In genomic region chr6:4805553-4806307, GRCh38 we compare ENCODE assay signal across 8 cellular contexts. TPM values are rescaled to one million over a fixed set of nuclear protein-coding genes. Genes with fewer than 3 reads are reported as not detected.
A peak's percentile ranks its signal among the peaks of the same experiment; 100 is the strongest.
DNase-seq lines count a peak whose midpoint lies in the region; ATAC-seq and TF ChIP-seq lines count a peak whose summit lies in the region.

No MANE protein-coding gene starts in this region.

- H3K4me1 ChIP-seq in HEK293 (ENCODE audit: control insufficient read depth, insufficient read depth, low read length) (peaks cover 10% of the 10 kb centered on the region), OCI-LY7 (ENCODE audit: insufficient read depth, low read length, poor library complexity, severe bottlenecking) (peaks cover 31% of the 10 kb centered on the region)

- H3K4me3 ChIP-seq in HEK293 (ENCODE audit: low read depth, low read length) (no peak overlapping the region), OCI-LY7 (ENCODE audit: low read depth, low read length, poor library complexity, severe bottlenecking) (no peak overlapping the region)

- H3K36me3 Mint-ChIP-seq in effector memory CD8-positive, alpha-beta T cell (ENCODE audit: insufficient read depth), result no peaks in the 10 kb centered on the region
- peaks cover 27% of the 10 kb centered on the region for H3K36me3 Mint-ChIP-seq in mesothelial cell of epicardium

- DNase-seq in D341Med (ENCODE audit: low spot score) (peak; percentile 92), OCI-LY7 (ENCODE audit: low spot score) (peak; percentile 22), mesothelial cell of epicardium (ENCODE audit: low spot score in 2 of 2, unreplicated experiment in 2 of 2) (peak in 1 of 2 experiments; percentile 43)
- DNase-seq in effector memory CD8-positive, alpha-beta T cell, result peak in 2 of 3 experiments; percentile 6 to 15

- H3K27me3 Mint-ChIP-seq in effector memory CD8-positive, alpha-beta T cell, result no peaks in the 10 kb centered on the region
- no peaks in the 10 kb centered on the region for H3K27me3 Mint-ChIP-seq in mesothelial cell of epicardium (ENCODE audit: low read depth)

- no peak overlapping the region for H3K4me2 ChIP-seq in OCI-LY7 (ENCODE audit: low read length)

- H3K79me2 ChIP-seq in OCI-LY7 (ENCODE audit: insufficient read depth, low read depth, low read length), result peaks cover 81% of the 10 kb centered on the region

- intact Hi-C loops in OCI-LY7 (cut with micrococcal nuclease; ENCODE audit: unreplicated experiment), result no loop called here

- no peak overlapping the region for H2AFZ ChIP-seq in OCI-LY7 (ENCODE audit: low read length)

- CTCF ChIA-PET in HEK293 (lab: Yijun Ruan, JAX), result interaction anchor here (0.6 to 3.2 kb wide), 8 partner anchors 9 to 32 kb away, joined by 3 to 10 read pairs (median 4); no protein-coding TSS in a partner anchor
- CTCF ChIA-PET in OCI-LY7 (lab: Charles Lee; ENCODE audit: unreplicated experiment), result no interaction called here

- no peaks in the 10 kb centered on the region for H3K9me3 ChIP-seq in HEK293 (ENCODE audit: control insufficient read depth, insufficient read depth, low read depth, low read length)
- peaks cover 8% of the 10 kb centered on the region for H3K9me3 ChIP-seq in OCI-LY7 (ENCODE audit: low read length)

- H3K9me2 ChIP-seq in OCI-LY7 (ENCODE audit: insufficient read depth, low read length), result no peaks in the 10 kb centered on the region

- H3K4me3 Mint-ChIP-seq in effector memory CD8-positive, alpha-beta T cell, result no peak overlapping the region
- H3K4me3 Mint-ChIP-seq in mesothelial cell of epicardium, result no peak overlapping the region

- BruUV-seq in OCI-LY7 (replicated peaks; lab: Mats Ljungman, UMichigan), result no TSS peak

- ATAC-seq in effector memory CD8-positive, alpha-beta T cell (replicated peaks), result peak; percentile 35
- ATAC-seq in GM21381 (IDR thresholded peaks at IDR 0.05; ENCODE audit: unreplicated experiment) (no peak), GM18867 (IDR thresholded peaks at IDR 0.05; ENCODE audit: unreplicated experiment) (no peak), HG02885 (IDR thresholded peaks at IDR 0.05; ENCODE audit: poor library complexity, unreplicated experiment) (no peak)

- POLR2A ChIA-PET in HEK293 (lab: Yijun Ruan, JAX), result no interaction called here
- POLR2A ChIA-PET in OCI-LY7 (lab: Charles Lee), result interaction anchor here (4.5 kb wide), 1 partner anchor 9 kb away, joined by 19 read pairs; no protein-coding TSS in a partner anchor

- H3K9me3 Mint-ChIP-seq in effector memory CD8-positive, alpha-beta T cell, result no peaks in the 10 kb centered on the region
- peaks cover 28% of the 10 kb centered on the region for H3K9me3 Mint-ChIP-seq in mesothelial cell of epicardium

- peaks cover 65 to 87% of the 10 kb centered on the region in 2 donors for H3K4me1 Mint-ChIP-seq in effector memory CD8-positive, alpha-beta T cell (ENCODE audit: low read depth in 2 of 2)
- peaks cover 35% of the 10 kb centered on the region for H3K4me1 Mint-ChIP-seq in mesothelial cell of epicardium

- TF ChIP-seq CTCF in HEK293 (tag by site-specific recombination; IDR thresholded peaks at IDR 0.05), result peak; percentile 72
- TF ChIP-seq CTCF in OCI-LY7 (conservative IDR thresholded peaks at IDR 0.05; ENCODE audit: low read length), result peak; percentile 75
- no peak for TF ChIP-seq CTCF in mesothelial cell of epicardium (IDR thresholded peaks at IDR 0.05; ENCODE audit: unreplicated experiment)

- no peak overlapping the region for H3K27ac ChIP-seq in HEK293 (ENCODE audit: extremely low read depth, low read depth, low read length)
- H3K27ac ChIP-seq in OCI-LY7 (ENCODE audit: low read depth, low read length, poor library complexity, severe bottlenecking), result no peak overlapping the region

- H3K36me3 ChIP-seq in HEK293 (ENCODE audit: control insufficient read depth in 2 of 2, insufficient read depth in 1 of 2, low read length in 2 of 2) (no peaks in the 10 kb centered on the region), OCI-LY7 (ENCODE audit: insufficient read depth, low read length) (no peaks in the 10 kb centered on the region)

- H3K27ac Mint-ChIP-seq in effector memory CD8-positive, alpha-beta T cell, result peak overlapping the region in 1 of 2 donors; percentile 22
- peak overlapping the region; percentile 55 for H3K27ac Mint-ChIP-seq in mesothelial cell of epicardium

- H4K20me1 ChIP-seq in OCI-LY7 (ENCODE audit: insufficient read depth, low read length), result peaks cover 41% of the 10 kb centered on the region

TF ChIP-seq in HEK293, 187 proteins besides CTCF, POLR2A, EP300 and RAD21:
- TF ChIP-seq ZNF670 (tag by site-specific recombination; IDR thresholded peaks at IDR 0.05; ENCODE audit: low read depth) (no peak), ZNF146 (tag by site-specific recombination; IDR thresholded peaks at IDR 0.05) (0 out of 2 replicates have a peak, but pooled peaks have one; percentile 12), ZNF341 (tag by site-specific recombination; IDR thresholded peaks at IDR 0.05; ENCODE audit: low read depth) (peak; percentile 24; the same call in 1 of the 2 replicates), ZNF292 (tag by site-specific recombination; IDR thresholded peaks at IDR 0.05; ENCODE audit: borderline replicate concordance, low read depth) (no peak), GLI4 (tag by site-specific recombination; IDR thresholded peaks at IDR 0.05) (0 out of 2 replicates have a peak, but pooled peaks have one; percentile 74), ZNF558 (tag by site-specific recombination; IDR thresholded peaks at IDR 0.05) (no peak), ZIC2 (tag by site-specific recombination; IDR thresholded peaks at IDR 0.05) (peak; percentile 56; the same call in 1 of the 2 replicates), ZXDB (tag by site-specific recombination; IDR thresholded peaks at IDR 0.05) (no peak), ZBTB17 (tag by site-specific recombination; IDR thresholded peaks at IDR 0.05) (peak; percentile 46; the same call in 1 of the 2 replicates), ZNF768 (tag by site-specific recombination; IDR thresholded peaks at IDR 0.05) (no peak), GLIS2 (tag by site-specific recombination; IDR thresholded peaks at IDR 0.05) (no peak), ZNF654 (tag by site-specific recombination; IDR thresholded peaks at IDR 0.05; ENCODE audit: low read depth) (peak; percentile 25; the same call in 1 of the 2 replicates)

RNA-seq across cellular contexts. Expression of gene CDYL, which starts 29.5 kb away (rescaled TPM):
- total RNA-seq in OCI-LY7 (2014; rRNA removed; shearing (Covaris generic)), result 33.6 and 51.4 TPM in 2 replicates
- total RNA-seq in OCI-LY7 (2022) (68.4 and 76.4 TPM in 2 replicates), mesothelial cell of epicardium (104 to 112 TPM (median 109 TPM) in 3 replicates)
